9 cellular contexts compared by ENCODE assay signal in the genomic region with DNA sequence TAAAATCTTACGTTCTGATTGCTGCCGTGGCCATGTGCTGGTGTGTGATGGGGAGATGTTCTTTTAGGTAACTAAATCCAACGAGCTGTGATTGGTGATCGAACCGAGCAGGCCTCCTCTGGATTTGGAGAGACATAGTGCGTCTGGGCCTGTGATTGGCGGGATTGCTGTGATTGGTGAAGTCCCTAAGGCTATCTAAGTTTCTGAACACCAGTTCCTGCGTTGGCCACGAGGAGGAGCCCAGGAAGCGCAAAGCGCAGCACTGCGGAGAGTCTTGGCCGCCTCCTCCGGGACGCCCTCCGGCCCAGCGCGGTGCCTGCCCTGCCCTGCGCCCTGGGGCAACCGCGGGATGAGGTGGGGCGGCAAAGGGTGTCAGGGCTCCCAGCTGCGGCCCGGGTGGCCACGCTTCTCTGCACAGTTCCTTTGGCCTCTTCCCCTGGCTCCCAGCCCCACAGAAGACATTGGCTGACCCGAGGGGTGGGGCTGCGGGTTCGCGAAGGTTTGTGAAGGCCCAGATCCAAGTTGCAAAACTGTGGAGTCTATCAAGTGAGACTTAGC. TPM values are rescaled to one million over a fixed set of nuclear protein-coding genes. Genes with fewer than 3 reads are reported as not detected.
DNase-seq lines count a peak whose midpoint lies in the region; ATAC-seq and TF ChIP-seq lines count a peak whose summit lies in the region.
"Had no signal": no experiment of that assay in that cellular context is flagged by ENCODE, and none has a peak within 500 bp of the region (broad histone marks: within the 10 kb centered on the region; RNA-seq: fewer than 3 reads in every experiment).

No MANE protein-coding gene starts in this region.

- no peaks in the 10 kb centered on the region for H3K27me3 ChIP-seq in endodermal cell (ENCODE audit: control insufficient read depth, insufficient read depth, low read length, poor library complexity, severe bottlenecking)

- H3K9me3 Mint-ChIP-seq in activated CD8-positive, alpha-beta T cell treated with anti-CD3 and anti-CD28 coated beads, Interleukin-2, amount 10 ng/mL, durations not matched to agents 7 days and 5 days (ENCODE audit: insufficient read depth): no peaks in the 10 kb centered on the region
- no peaks in the 10 kb centered on the region for H3K9me3 Mint-ChIP-seq in endodermal cell
- no peaks in the 10 kb centered on the region for H3K9me3 Mint-ChIP-seq in mesothelial cell of epicardium
- H3K9me3 Mint-ChIP-seq: dendritic cell treated with granulocyte-macrophage colony-stimulating factor and Interleukin-4, amounts not matched to agents 40 ng/mL and 50 ng/mL, for 4 days had no signal

- H3K9ac ChIP-seq in endodermal cell (ENCODE audit: extremely low read depth, low read length, poor library complexity, severe bottlenecking): no peak overlapping the region

- H3K9me3 ChIP-seq in endodermal cell (ENCODE audit: control insufficient read depth, low read length): no peaks in the 10 kb centered on the region

- peaks cover 8% of the 10 kb centered on the region for H3K36me3 ChIP-seq in endodermal cell (ENCODE audit: control insufficient read depth, insufficient read depth, low read length)

- CTCF ChIA-PET in activated CD8-positive, alpha-beta T cell treated with anti-CD3 and anti-CD28 coated beads, Interleukin-2, amount 10 ng/mL, durations not matched to agents 7 days and 5 days (lab: Charles Lee): interaction anchor here (0.9 to 2.5 kb wide), 10 partner anchors 10 to 297 kb away, joined by 3 to 27 read pairs (median 4); no protein-coding TSS in a partner anchor

- no peak overlapping the region for H3K4me3 Mint-ChIP-seq in activated CD8-positive, alpha-beta T cell treated with anti-CD3 and anti-CD28 coated beads, Interleukin-2, amount 10 ng/mL, durations not matched to agents 7 days and 5 days
- H3K4me3 Mint-ChIP-seq in endodermal cell (no peak overlapping the region), mesothelial cell of epicardium (no peak overlapping the region)
- H3K4me3 Mint-ChIP-seq: dendritic cell treated with granulocyte-macrophage colony-stimulating factor and Interleukin-4, amounts not matched to agents 40 ng/mL and 50 ng/mL, for 4 days had no signal

- H3K4me1 Mint-ChIP-seq in activated CD8-positive, alpha-beta T cell treated with anti-CD3 and anti-CD28 coated beads, Interleukin-2, amount 10 ng/mL, durations not matched to agents 7 days and 5 days (ENCODE audit: low read depth): peaks cover 6% of the 10 kb centered on the region
- peaks cover 14% of the 10 kb centered on the region for H3K4me1 Mint-ChIP-seq in endodermal cell
- H3K4me1 Mint-ChIP-seq in mesothelial cell of epicardium: peaks cover 6% of the 10 kb centered on the region

- 18 to 22% methylated on average over 11 to 29 of the region's 29 CpGs for WGBS in endodermal cell (ENCODE audit: insufficient coverage in 1 of 2, insufficient read length in 1 of 2), 2 experiments

- no peaks in the 10 kb centered on the region for H3K4me1 ChIP-seq in endodermal cell (ENCODE audit: control insufficient read depth, insufficient read depth, low read length)

- no peak overlapping the region for H3K27ac Mint-ChIP-seq in activated CD8-positive, alpha-beta T cell treated with anti-CD3 and anti-CD28 coated beads, Interleukin-2, amount 10 ng/mL, durations not matched to agents 7 days and 5 days
- H3K27ac Mint-ChIP-seq in endodermal cell: no peak overlapping the region
- H3K27ac Mint-ChIP-seq in mesothelial cell of epicardium: no peak overlapping the region
- H3K27ac Mint-ChIP-seq: dendritic cell treated with granulocyte-macrophage colony-stimulating factor and Interleukin-4, amounts not matched to agents 40 ng/mL and 50 ng/mL, for 4 days had no signal

- peak; percentile 68 for ATAC-seq in HG03103 (IDR thresholded peaks at IDR 0.05; ENCODE audit: low read depth, unreplicated experiment)
- peak; percentile 86 for ATAC-seq in activated CD8-positive, alpha-beta T cell treated with anti-CD3 and anti-CD28 coated beads, Interleukin-2, amount 10 ng/mL, durations not matched to agents 7 days and 5 days
- no peak for ATAC-seq in GM19452 (IDR thresholded peaks at IDR 0.05; ENCODE audit: unreplicated experiment)

- TF ChIP-seq CTCF in endodermal cell (conservative IDR thresholded peaks at IDR 0.05): peak; percentile 90
- TF ChIP-seq CTCF in mesothelial cell of epicardium (IDR thresholded peaks at IDR 0.05; ENCODE audit: unreplicated experiment): peak; percentile 81

- H3K36me3 Mint-ChIP-seq in activated CD8-positive, alpha-beta T cell treated with anti-CD3 and anti-CD28 coated beads, Interleukin-2, amount 10 ng/mL, durations not matched to agents 7 days and 5 days (ENCODE audit: low read depth): no peaks in the 10 kb centered on the region
- H3K36me3 Mint-ChIP-seq in endodermal cell (ENCODE audit: low read depth) (peaks cover 3% of the 10 kb centered on the region), mesothelial cell of epicardium (no peaks in the 10 kb centered on the region)

- POLR2A ChIA-PET in activated CD8-positive, alpha-beta T cell treated with anti-CD3 and anti-CD28 coated beads, Interleukin-2, amount 10 ng/mL, durations not matched to agents 7 days and 5 days (lab: Charles Lee): no interaction called here

- no peak overlapping the region for H3K27ac ChIP-seq in endodermal cell (ENCODE audit: low read depth, low read length)

- DNase-seq in Daoy (ENCODE audit: low read depth) (peak; percentile 76), NCI-H82 treated with DMSO at 0.1 percent for 48 hours (lab: John Stamatoyannopoulos, UW; ENCODE audit: unreplicated experiment) (peak; percentile 61), endodermal cell (peak; percentile 98), mesothelial cell of epicardium (ENCODE audit: low spot score in 2 of 2, unreplicated experiment in 2 of 2) (peak; percentile 33 to 60)
- DNase-seq in activated CD8-positive, alpha-beta T cell treated with anti-CD3 and anti-CD28 coated beads, Interleukin-2, amount 10 ng/mL, durations not matched to agents 7 days and 5 days: peak; percentile 78
- peak; percentile 15 to 36 for DNase-seq in stimulated activated CD8-positive, alpha-beta memory T cell treated with anti-CD3 and anti-CD28 coated beads, Interleukin-4, amount 100 ng/mL, for 1 hour (ENCODE audit: low read depth in 2 of 2, low spot score in 1 of 2)

- no peak overlapping the region for H3K4me3 ChIP-seq in endodermal cell (ENCODE audit: low read length)

- peaks cover 2% of the 10 kb centered on the region for H3K27me3 Mint-ChIP-seq in activated CD8-positive, alpha-beta T cell treated with anti-CD3 and anti-CD28 coated beads, Interleukin-2, amount 10 ng/mL, durations not matched to agents 7 days and 5 days (ENCODE audit: low read depth)
- peaks cover 13% of the 10 kb centered on the region for H3K27me3 Mint-ChIP-seq in endodermal cell (ENCODE audit: insufficient read depth)
- peaks cover 22% of the 10 kb centered on the region for H3K27me3 Mint-ChIP-seq in mesothelial cell of epicardium (ENCODE audit: low read depth)

RNA-seq across cellular contexts. Expression of a gene that starts 33.0 kb away (rescaled TPM):
- not detected in 2 replicates for total RNA-seq in Daoy (2014; rRNA removed; shearing (Covaris generic))
- not detected for total RNA-seq in activated CD8-positive, alpha-beta T cell treated with anti-CD3 and anti-CD28 coated beads, Interleukin-2, amount 10 ng/mL, durations not matched to agents 7 days and 5 days
- total RNA-seq in endodermal cell: 10 to 100 TPM; 56.3 to 58.0 TPM
- polyA plus RNA-seq in endodermal cell (2013, experiment 1 of 2): 12.3 TPM
- polyA plus RNA-seq in endodermal cell (2013, experiment 2 of 2): 15.2 TPM
- 0.09 to 0.20 TPM (median 0.13 TPM) in 3 replicates for total RNA-seq in mesothelial cell of epicardium

RNA-seq across cellular contexts. Expression of a gene that starts 51.7 kb away (rescaled TPM):
- total RNA-seq in Daoy (2014; rRNA removed; shearing (Covaris generic)): not detected in 2 replicates
- total RNA-seq in activated CD8-positive, alpha-beta T cell treated with anti-CD3 and anti-CD28 coated beads, Interleukin-2, amount 10 ng/mL, durations not matched to agents 7 days and 5 days: not detected
- not detected for total RNA-seq in endodermal cell
- polyA plus RNA-seq in endodermal cell (2013, experiment 1 of 2): not detected
- polyA plus RNA-seq in endodermal cell (2013, experiment 2 of 2): 0.21 TPM
- total RNA-seq in mesothelial cell of epicardium: not detected in 3 replicates

Comparison
In these comparisons a context has a peak if more than half of its experiments do, and no peak if none do; other contexts are left out.
1. DNase-seq: peak in every context shown above with its lines; median percentile 98 in endodermal cell; 78 in activated CD8-positive, alpha-beta T cell treated with anti-CD3 and anti-CD28 coated beads, Interleukin-2, amount 10 ng/mL, durations not matched to agents 7 days and 5 days; 76 in Daoy; 61 in NCI-H82 treated with DMSO at 0.1 percent for 48 hours; 46 in mesothelial cell of epicardium; 26 in stimulated activated CD8-positive, alpha-beta memory T cell treated with anti-CD3 and anti-CD28 coated beads, Interleukin-4, amount 100 ng/mL, for 1 hour.
2. RNA of a gene that starts 33.0 kb away (total RNA-seq): 56.3 to 58.0 TPM in endodermal cell; 0.09 to 0.20 TPM in mesothelial cell of epicardium, not detected in Daoy and not detected in activated CD8-positive, alpha-beta T cell treated with anti-CD3 and anti-CD28 coated beads, Interleukin-2, amount 10 ng/mL, durations not matched to agents 7 days and 5 days; every median in the first group is over 10 times any median in the second.